Comparison of ENCODE assay signal across 9 cellular contexts in genomic region chr10:77683088-77683432, GRCh38. TPM values are rescaled to one million over a fixed set of nuclear protein-coding genes. Genes with fewer than 3 reads are reported as not detected.
A peak's percentile ranks its signal among the peaks of the same experiment; 100 is the strongest.
DNase-seq lines count a peak whose midpoint lies in the region; ATAC-seq, FAIRE-seq and TF ChIP-seq lines count a peak whose summit lies in the region.
"Not testable (repeated sequence)": the region's sequence is repeated elsewhere in the genome, so short reads cannot be mapped to it uniquely, and the experiment has no call there.
"Had no signal": no experiment of that assay in that cellular context is flagged by ENCODE, and none has a peak within 500 bp of the region (broad histone marks: within the 10 kb centered on the region; RNA-seq: fewer than 3 reads in every experiment).

No MANE protein-coding gene starts in this region.

- in situ Hi-C loops in GM12878 (cut with MboI); transverse colon (cut with MboI; ENCODE audit: low pct_ligation_motif_present in 1 of 4, low pct_unique_long_range_greater_than_20kb in 1 of 4, low sequenced_read_pairs in 3 of 4): not testable (repeated sequence)

- POLR2A ChIA-PET in GM12878 (lab: Charles Lee), result interaction anchor here (0.8 to 2.3 kb wide), 3 partner anchors 11 to 26 kb away, joined by 5 to 8 read pairs (median 7); no protein-coding TSS in a partner anchor

- not testable (repeated sequence) for H3K9me3 ChIP-seq in GM12878 (replicated peaks; ENCODE audit: control insufficient read depth, insufficient read depth, low read length); neural progenitor cell (ENCODE audit: low read depth); transverse colon

- not testable (repeated sequence) for H3K27me3 Mint-ChIP-seq in Calu3 (ENCODE audit: unreplicated experiment)
- peaks cover 15% of the 10 kb centered on the region for H3K27me3 Mint-ChIP-seq in neural progenitor cell (ENCODE audit: insufficient read depth, low read depth)

- RAD21 ChIA-PET in GM12878 (lab: Charles Lee; ENCODE audit: unreplicated experiment), result interaction anchor here (1.1 to 2.5 kb wide), 5 partner anchors 17 to 36 kb away, joined by 3 to 12 read pairs (median 6); no protein-coding TSS in a partner anchor

- H3K36me3 Mint-ChIP-seq in Calu3 (ENCODE audit: insufficient read depth, unreplicated experiment); neural progenitor cell: not testable (repeated sequence)

- not testable (repeated sequence) for H3K36me3 ChIP-seq in GM12878 (ENCODE audit: control insufficient read depth in 2 of 2, insufficient read depth in 2 of 2, low read length in 1 of 2); neural progenitor cell; transverse colon

- H3K9ac ChIP-seq in GM12878 (ENCODE audit: control insufficient read depth, insufficient read depth, low read length); neural progenitor cell: not testable (repeated sequence)

- not testable (repeated sequence) for BruUV-seq in Calu3 (replicated peaks; lab: Mats Ljungman, UMichigan); GM12878 (replicated peaks; lab: Mats Ljungman, UMichigan)

- H3K4me3 Mint-ChIP-seq in Calu3 (ENCODE audit: low read depth, unreplicated experiment), result peak overlapping the region; percentile 33
- H3K4me3 Mint-ChIP-seq in neural progenitor cell, result not testable (repeated sequence)

- H3K27ac Mint-ChIP-seq in Calu3 (ENCODE audit: unreplicated experiment) (peak overlapping the region; percentile 62), neural progenitor cell (peak overlapping the region; percentile 83)

- FAIRE-seq in GM12878 (lab: Jason Lieb, UNC), result not testable (repeated sequence)

- H3K27me3 ChIP-seq in GM12878 (replicated peaks in 1 of 2; ENCODE audit: control insufficient read depth in 2 of 2, insufficient read depth in 2 of 2, low read length in 1 of 2); neural progenitor cell; transverse colon: not testable (repeated sequence)

- not testable (repeated sequence) for TF ChIP-seq CTCF in Calu3 (IDR thresholded peaks at IDR 0.05; ENCODE audit: unreplicated experiment); GM12878 (IDR thresholded peaks at IDR 0.05 in 2 of 3, conservative IDR thresholded peaks at IDR 0.05 in 1 of 3; ENCODE audit: control insufficient read depth in 2 of 3, extremely low read depth in 1 of 3, insufficient read depth in 1 of 3, low read depth in 3 of 3, low read length in 3 of 3); neural progenitor cell (IDR thresholded peaks at IDR 0.05); transverse colon (IDR thresholded peaks at IDR 0.05)

- CTCF ChIA-PET in Calu3 (lab: Charles Lee), result interaction anchor here (1.0 to 1.1 kb wide), 2 partner anchors 11 to 74 kb away, joined by 3 to 4 read pairs; no protein-coding TSS in a partner anchor
- CTCF ChIA-PET in GM12878 (lab: Yijun Ruan, JAX), result interaction anchor here (0.6 to 2.1 kb wide), 5 partner anchors 16 to 72 kb away, joined by 3 to 11 read pairs (median 4); no protein-coding TSS in a partner anchor

- H3K9me3 Mint-ChIP-seq in Calu3 (ENCODE audit: low read depth, unreplicated experiment); neural progenitor cell: not testable (repeated sequence)

- H3K4me1 ChIP-seq in GM12878 (ENCODE audit: control insufficient read depth, insufficient read depth, low read length), result peaks cover 49% of the 10 kb centered on the region
- H3K4me1 ChIP-seq in neural progenitor cell, result peaks cover 29% of the 10 kb centered on the region
- not testable (repeated sequence) for H3K4me1 ChIP-seq in transverse colon

- H3K4me3 ChIP-seq in GM12878, neural progenitor cell, transverse colon: not testable (repeated sequence)

- DNase-seq in Calu3 (peak; percentile 66), glomerular visceral epithelial cell (ENCODE audit: extremely low spot score) (peak; percentile 38), transverse colon (peak; percentile 47)
- DNase-seq in GM12878 (ENCODE audit: low read depth, low spot score); neural progenitor cell (ENCODE audit: low spot score): not testable (repeated sequence)

- H2AFZ ChIP-seq in GM12878 (ENCODE audit: control insufficient read depth, low read depth, low read length); neural progenitor cell (replicated peaks): not testable (repeated sequence)

- SMC1A ChIA-PET in GM12878 (lab: Charles Lee; ENCODE audit: uncharacterized antibody, unreplicated experiment), result interaction anchor here (0.9 to 3.0 kb wide), 6 partner anchors 11 to 28 kb away, joined by 4 to 13 read pairs (median 8); no protein-coding TSS in a partner anchor

- peak overlapping the region; percentile 68 for H3K4me2 ChIP-seq in GM12878 (ENCODE audit: control insufficient read depth, insufficient read depth)
- not testable (repeated sequence) for H3K4me2 ChIP-seq in neural progenitor cell

- not testable (repeated sequence) for H3K79me2 ChIP-seq in GM12878 (ENCODE audit: control insufficient read depth, insufficient read depth, low read length); neural progenitor cell (ENCODE audit: low read depth)

- not testable (repeated sequence) for H4K20me1 ChIP-seq in GM12878 (ENCODE audit: control insufficient read depth, insufficient read depth); neural progenitor cell (ENCODE audit: low read depth)

- intact Hi-C loops in Calu3 (cut with micrococcal nuclease; ENCODE audit: unreplicated experiment); transverse colon (cut with DNase I; ENCODE audit: low total_unique reads): not testable (repeated sequence)
- intact Hi-C loops in GM12878 (cut with micrococcal nuclease; ENCODE audit: unreplicated experiment), result loop anchor here (2.0 kb wide), 2 partner anchors 16 to 34 kb away; no protein-coding TSS in a partner anchor

- peak overlapping the region; percentile 74 for H3K27ac ChIP-seq in GM12878 (ENCODE audit: control insufficient read depth, insufficient read depth)
- not testable (repeated sequence) for H3K27ac ChIP-seq in neural progenitor cell, transverse colon

- not testable (repeated sequence) for TF ChIP-seq RAD21 in GM12878 (IDR thresholded peaks at IDR 0.05; ENCODE audit: insufficient read depth, low read depth, low read length)

- not testable (repeated sequence) for TF ChIP-seq POLR2A in GM12878 (IDR thresholded peaks at IDR 0.05; ENCODE audit: low read depth, low read length); transverse colon (IDR thresholded peaks at IDR 0.05)

- H3F3A ChIP-seq in neural progenitor cell (ENCODE audit: low read depth), result peaks cover 22% of the 10 kb centered on the region

- 4% methylated on average over 8 of the region's 8 CpGs for WGBS in GM12878 (ENCODE audit: insufficient coverage, insufficient replicate concordance, low lambda C conversion rate, missing lambda C conversion rate)
- whole genome bisulfite sequencing in transverse colon (ENCODE audit: low coverage in 1 of 2), 2 donors, result 45 to 56% methylated on average over 5 to 8 of the region's 8 CpGs

- ATAC-seq in GM18498 (IDR thresholded peaks at IDR 0.05; ENCODE audit: unreplicated experiment), result peak; percentile 43
- ATAC-seq in GM19351 (IDR thresholded peaks at IDR 0.05; ENCODE audit: unreplicated experiment), result peak; percentile 49
- ATAC-seq in HG03354 (IDR thresholded peaks at IDR 0.05; ENCODE audit: poor library complexity, severe bottlenecking, unreplicated experiment), result peak; percentile 59
- ATAC-seq in GM12878, result peak; percentile 59

- TF ChIP-seq EP300 in GM12878 (IDR thresholded peaks at IDR 0.05; ENCODE audit: borderline replicate concordance in 1 of 2, control insufficient read depth in 1 of 2, low read depth in 2 of 2, low read length in 2 of 2), result peak in 1 of 2 experiments; percentile 21; a peak in 1 of 4 replicates
- not testable (repeated sequence) for TF ChIP-seq EP300 in transverse colon (IDR thresholded peaks at IDR 0.05; ENCODE audit: low read depth)

- H3K4me1 Mint-ChIP-seq in Calu3 (ENCODE audit: low read depth, unreplicated experiment) (peaks cover 25% of the 10 kb centered on the region), neural progenitor cell (peaks cover 30% of the 10 kb centered on the region)

TF ChIP-seq in GM12878, 131 proteins besides CTCF, POLR2A, EP300 and RAD21 (continues in another document):
- TF ChIP-seq BHLHE40 (IDR thresholded peaks at IDR 0.05; ENCODE audit: borderline replicate concordance in 1 of 2, low read depth in 2 of 2, low read length in 1 of 2), result peak in 1 of 2 experiments; percentile 52; a peak in 1 of 4 replicates
- TF ChIP-seq NBN (IDR thresholded peaks at IDR 0.05), result peak; percentile 65
- 0 out of 2 replicates have a peak, but pooled peaks have one; percentile 56 for TF ChIP-seq MEF2A (IDR thresholded peaks at IDR 0.05; ENCODE audit: insufficient read depth, low read depth, low read length)
- TF ChIP-seq CBX5 (IDR thresholded peaks at IDR 0.05; ENCODE audit: low read depth), result 0 out of 2 replicates have a peak, but pooled peaks have one; percentile 43
- peak; percentile 56; the same call in 1 of the 2 replicates for TF ChIP-seq JUNB (IDR thresholded peaks at IDR 0.05)
- peak; percentile 69 for TF ChIP-seq MEF2B (IDR thresholded peaks at IDR 0.05; ENCODE audit: partially characterized antibody, poor library complexity, severe bottlenecking)

RNA-seq across cellular contexts. Expression of gene KCNMA1, which starts 45.5 kb away (rescaled TPM):
- total RNA-seq in Calu3 (2022) (0.45 and 0.59 TPM in 2 replicates), GM12878 (2014; rRNA removed) (17.9 and 19.1 TPM in 2 replicates), GM12878 (2014; rRNA removed; fragmentation: Illumina TruSeq; extraction: Trizol) (20.0 and 22.4 TPM in 2 replicates), GM12878 (2021) (35.6 and 37.0 TPM in 2 replicates), neural progenitor cell (ENCODE audit: low replicate concordance) (2.4 and 3.7 TPM in 2 replicates), transverse colon (100 to 1,000 TPM in 2 of 4 donors, 10 to 100 TPM in 2; 68.4 to 170 (median 119) TPM)
- total RNA-seq in GM12878 (2013; cell fraction: nucleolus; rRNA removed), result 131 and 133 TPM in 2 replicates
- polyA plus RNA-seq in GM12878 (2011; ENCODE audit: low read depth), result 2.5 TPM
- polyA plus RNA-seq in GM12878 (2011; rRNA removed) (7.4 and 10.6 TPM in 2 replicates), GM12878 (2014; fragmentation: Illumina TruSeq; extraction: Trizol) (22.5 and 28.1 TPM in 2 replicates), GM12878 (2014; fragmentation: Nextera tagmentation; extraction: Ambion mirVana) (10 to 100 TPM in 1 of 2 experiments, 1 to 10 TPM in 1; 8.5 to 14.0 TPM), GM12878 (2014; rRNA removed) (40.7 and 48.2 TPM in 2 replicates), GM12878 (2016; fragmentation: Nextera tagmentation; extraction: Ambion mirVana) (10 to 100 TPM; 72.5 to 77.0 TPM)
- polyA plus RNA-seq in GM12878 (2011; cell fraction: cytosol; rRNA removed), result 9.8 and 10.7 TPM in 2 replicates
- 25.2 and 26.9 TPM in 2 replicates for polyA plus RNA-seq in GM12878 (2011; cell fraction: nucleus; rRNA removed)
- polyA plus RNA-seq in GM12878 (2012), result 2.5 and 2.8 TPM in 2 replicates
- polyA minus RNA-seq in GM12878 (2011; rRNA and poly(A)+ RNA removed), result 39.1 and 39.8 TPM in 2 replicates
- polyA minus RNA-seq in GM12878 (2011; cell fraction: cytosol; rRNA and poly(A)+ RNA removed), result 2.8 and 4.3 TPM in 2 replicates
- 48.6 and 74.1 TPM in 2 replicates for polyA minus RNA-seq in GM12878 (2011; cell fraction: nucleus; rRNA and poly(A)+ RNA removed)
- total RNA-seq: CD4-positive, alpha-beta memory T cell had no signal
